Comparison of ENCODE assay signal across 10 cellular contexts in the genomic region with DNA sequence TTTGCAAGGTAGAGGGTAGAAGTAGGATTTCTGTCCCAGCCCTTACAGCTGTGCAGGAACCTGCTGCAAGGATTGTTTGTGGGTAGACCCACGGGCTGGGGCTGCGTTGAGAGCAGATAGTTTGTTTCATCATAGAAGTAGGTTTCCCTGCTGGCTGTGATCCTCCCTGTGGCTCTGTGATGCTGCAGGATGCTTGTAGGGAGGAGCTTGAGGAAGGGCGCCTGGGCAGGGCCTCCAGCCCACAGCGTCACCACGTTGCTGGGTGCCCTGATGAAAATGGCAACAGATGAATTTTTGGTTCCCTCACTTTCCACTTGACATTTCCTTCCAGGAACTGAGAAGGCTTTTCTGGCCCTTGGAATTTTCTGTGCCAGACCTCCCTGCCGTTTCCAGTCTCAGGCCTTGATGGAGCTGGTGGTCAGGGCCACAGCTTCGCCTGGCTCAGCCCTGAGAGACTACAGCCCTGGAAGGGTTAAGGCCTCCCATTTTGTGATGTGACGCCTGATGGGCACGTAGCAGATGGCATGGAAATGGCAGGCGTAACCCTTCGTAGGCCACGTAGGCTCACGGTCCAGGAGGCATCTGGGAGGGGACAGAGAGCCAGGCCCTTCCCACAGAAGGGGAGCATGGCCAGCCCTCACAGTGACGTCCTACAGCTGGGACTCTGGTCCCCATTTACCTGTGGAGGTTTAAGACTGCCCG. TPM values are rescaled to one million over a fixed set of nuclear protein-coding genes. Genes with fewer than 3 reads are reported as not detected.
A peak's percentile ranks its signal among the peaks of the same experiment; 100 is the strongest.
DNase-seq lines count a peak whose midpoint lies in the region; ATAC-seq and TF ChIP-seq lines count a peak whose summit lies in the region.
"Had no signal": no experiment of that assay in that cellular context is flagged by ENCODE, and none has a peak within 500 bp of the region (broad histone marks: within the 10 kb centered on the region; RNA-seq: fewer than 3 reads in every experiment).

No MANE protein-coding gene starts in this region.

- CTCF ChIA-PET in IMR-90 (lab: Yijun Ruan, JAX): no interaction called here

- H3K4me2 ChIP-seq in IMR-90 (ENCODE audit: low read depth, low read length): no peak overlapping the region
- no peak overlapping the region for H3K4me2 ChIP-seq in mesenchymal stem cell (ENCODE audit: low read length, poor library complexity, severe bottlenecking)

- H3K4ac ChIP-seq in IMR-90 (ENCODE audit: low read depth, low read length): peak overlapping the region; percentile 30; the same call in 1 of the 2 replicates
- no peak overlapping the region for H3K4ac ChIP-seq in mesenchymal stem cell (ENCODE audit: low read depth in 1 of 2, low read length in 2 of 2)

- TF ChIP-seq CTCF in AG10803 (conservative IDR thresholded peaks at IDR 0.05; ENCODE audit: low read length) (no peak), IMR-90 (conservative IDR thresholded peaks at IDR 0.05; ENCODE audit: low read depth, low read length) (no peak), breast epithelium (IDR thresholded peaks at IDR 0.05) (no peak)

- peak overlapping the region; percentile 36 for H3K4me3 Mint-ChIP-seq in activated naive CD8-positive, alpha-beta T cell treated with anti-CD3 and anti-CD28 coated beads, Interleukin-2, amount 10 ng/mL, durations not matched to agents 7 days and 5 days

- H3K27ac ChIP-seq in IMR-90 (ENCODE audit: insufficient read depth, low read length) (no peak overlapping the region), mesenchymal stem cell (ENCODE audit: low read length, poor library complexity, severe bottlenecking) (no peak overlapping the region), breast epithelium (no peak overlapping the region)

- no peak overlapping the region for H3K56ac ChIP-seq in IMR-90 (ENCODE audit: extremely low read depth, insufficient read depth, low read length)

- H2BK120ac ChIP-seq in IMR-90 (ENCODE audit: low read depth, low read length) (no peak overlapping the region), mesenchymal stem cell (ENCODE audit: low read depth, low read length) (no peak overlapping the region)

- H4K20me1 ChIP-seq in IMR-90 (ENCODE audit: insufficient read depth, low read length): peaks cover 91% of the 10 kb centered on the region

- no peak overlapping the region for H3K23ac ChIP-seq in IMR-90 (ENCODE audit: low read depth, low read length)
- H3K23ac ChIP-seq in mesenchymal stem cell (ENCODE audit: low read length in 2 of 2): no peak overlapping the region

- no peaks in the 10 kb centered on the region for H3K9me3 Mint-ChIP-seq in activated naive CD8-positive, alpha-beta T cell treated with anti-CD3 and anti-CD28 coated beads, Interleukin-2, amount 10 ng/mL, durations not matched to agents 7 days and 5 days

- H3K9me1 ChIP-seq in IMR-90 (ENCODE audit: insufficient read depth, low read length): peaks cover 50% of the 10 kb centered on the region

- H3K9ac ChIP-seq in IMR-90 (ENCODE audit: low read depth, low read length): no peak overlapping the region
- peak overlapping the region; percentile 1 for H3K9ac ChIP-seq in mesenchymal stem cell (ENCODE audit: low read length)

- TF ChIP-seq POLR2A in IMR-90 (IDR thresholded peaks at IDR 0.05; ENCODE audit: low read depth, low read length): no peak
- TF ChIP-seq POLR2A in breast epithelium (IDR thresholded peaks at IDR 0.05): no peak

- peaks cover 61% of the 10 kb centered on the region for H3K4me1 Mint-ChIP-seq in activated naive CD8-positive, alpha-beta T cell treated with anti-CD3 and anti-CD28 coated beads, Interleukin-2, amount 10 ng/mL, durations not matched to agents 7 days and 5 days

- no peak overlapping the region for H2AK9ac ChIP-seq in IMR-90 (replicated peaks; ENCODE audit: low read depth, low read length, poor library complexity)

- H4K91ac ChIP-seq in IMR-90 (ENCODE audit: insufficient read depth, low read depth, low read length) (no peak overlapping the region), mesenchymal stem cell (ENCODE audit: low read length) (no peak overlapping the region)

- H3K27ac Mint-ChIP-seq in activated naive CD8-positive, alpha-beta T cell treated with anti-CD3 and anti-CD28 coated beads, Interleukin-2, amount 10 ng/mL, durations not matched to agents 7 days and 5 days: peak overlapping the region; percentile 70

- no peak overlapping the region for H4K5ac ChIP-seq in IMR-90 (ENCODE audit: low read depth, low read length)

- POLR2A ChIA-PET in IMR-90 (lab: Charles Lee; ENCODE audit: unreplicated experiment): no interaction called here
- POLR2A ChIA-PET in activated naive CD8-positive, alpha-beta T cell treated with anti-CD3 and anti-CD28 coated beads, Interleukin-2, amount 10 ng/mL, durations not matched to agents 7 days and 5 days (lab: Charles Lee): interaction anchor here (1.0 to 2.0 kb wide), 5 partner anchors 10 to 43 kb away, joined by 3 to 8 read pairs (median 4); no protein-coding TSS in a partner anchor

- peaks cover 9% of the 10 kb centered on the region for H3K4me1 ChIP-seq in IMR-90 (ENCODE audit: control insufficient read depth, insufficient read depth, low read length)
- H3K4me1 ChIP-seq in mesenchymal stem cell (ENCODE audit: control insufficient read depth, insufficient read depth, low read depth, low read length): peaks cover 12% of the 10 kb centered on the region
- no peaks in the 10 kb centered on the region for H3K4me1 ChIP-seq in breast epithelium

- BruUV-seq in IMR-90 (replicated peaks; lab: Mats Ljungman, UMichigan): no TSS peak

- H3K4me3 ChIP-seq in AG10803 (ENCODE audit: low read length): no peak overlapping the region
- H3K4me3 ChIP-seq in IMR-90 (ENCODE audit: insufficient read depth, low read depth, low read length): no peak overlapping the region
- no peak overlapping the region for H3K4me3 ChIP-seq in mesenchymal stem cell (ENCODE audit: insufficient read depth in 1 of 2, low read depth in 1 of 2, low read length in 2 of 2)
- no peak overlapping the region for H3K4me3 ChIP-seq in breast epithelium
- H3K4me3 ChIP-seq: mucosa of descending colon had no signal

- no peak overlapping the region for H2BK15ac ChIP-seq in IMR-90 (ENCODE audit: low read depth, low read length)
- H2BK15ac ChIP-seq in mesenchymal stem cell (ENCODE audit: low read depth, poor library complexity, severe bottlenecking): no peak overlapping the region

- H3K9me3 ChIP-seq in IMR-90 (ENCODE audit: control insufficient read depth, insufficient read depth, low read length) (no peaks in the 10 kb centered on the region), mesenchymal stem cell (ENCODE audit: control insufficient read depth, low read length) (no peaks in the 10 kb centered on the region), breast epithelium (no peaks in the 10 kb centered on the region)
- H3K9me3 ChIP-seq: mucosa of descending colon had no signal

- H3K79me1 ChIP-seq in IMR-90 (ENCODE audit: low read depth in 1 of 2, low read length in 2 of 2): peaks cover 24 to 95% of the 10 kb centered on the region in 2 experiments
- H3K79me1 ChIP-seq in mesenchymal stem cell (replicated peaks; ENCODE audit: low read length, poor library complexity, severe bottlenecking): peaks cover 27% of the 10 kb centered on the region

- ATAC-seq in IMR-90 (ENCODE audit: low read depth) (peak; percentile 21; the same call in 1 of the 2 replicates), GM18870 (IDR thresholded peaks at IDR 0.05; ENCODE audit: unreplicated experiment) (no peak), HG02798 (IDR thresholded peaks at IDR 0.05; ENCODE audit: poor library complexity, unreplicated experiment) (no peak)
- peak; percentile 77 for ATAC-seq in activated naive CD8-positive, alpha-beta T cell treated with anti-CD3 and anti-CD28 coated beads, Interleukin-2, amount 10 ng/mL, durations not matched to agents 7 days and 5 days (ENCODE audit: low read depth)
- ATAC-seq: mucosa of descending colon had no signal

- no peaks in the 10 kb centered on the region for H3K27me3 ChIP-seq in IMR-90 (ENCODE audit: control insufficient read depth, insufficient read depth, low read length)
- H3K27me3 ChIP-seq in mesenchymal stem cell (ENCODE audit: control insufficient read depth in 1 of 2, insufficient read depth in 1 of 2, low read length in 2 of 2): no peaks in the 10 kb centered on the region
- no peaks in the 10 kb centered on the region for H3K27me3 ChIP-seq in breast epithelium

- H2BK12ac ChIP-seq in mesenchymal stem cell (ENCODE audit: low read length in 2 of 2): no peak overlapping the region

- H3K36me3 ChIP-seq in IMR-90 (ENCODE audit: control insufficient read depth, insufficient read depth, low read length) (peaks cover 3% of the 10 kb centered on the region), mesenchymal stem cell (ENCODE audit: control insufficient read depth in 1 of 2, insufficient read depth in 2 of 2, low read depth in 1 of 2, low read length in 2 of 2) (peaks cover 7 to 18% of the 10 kb centered on the region in 2 experiments), breast epithelium (no peaks in the 10 kb centered on the region)

- H2BK20ac ChIP-seq in IMR-90 (ENCODE audit: low read depth, low read length): no peak overlapping the region

- in situ Hi-C loops in IMR-90 (cut with MboI; ENCODE audit: low sequenced_read_pairs): no loop called here

- intact Hi-C loops in IMR-90 (cut with micrococcal nuclease): loop anchor here (5.0 kb wide), 1 partner anchor 35 kb away; no protein-coding TSS in a partner anchor
- intact Hi-C loops in breast epithelium (cut with DNase I; ENCODE audit: low total_unique reads): no loop called here

- H2BK5ac ChIP-seq in IMR-90 (ENCODE audit: low read depth, low read length, poor library complexity, severe bottlenecking): no peak overlapping the region
- no peak overlapping the region for H2BK5ac ChIP-seq in mesenchymal stem cell (ENCODE audit: low read depth, low read length, poor library complexity, severe bottlenecking)

- H2AFZ ChIP-seq in IMR-90 (replicated peaks; ENCODE audit: low read length, poor library complexity) (no peak overlapping the region), mesenchymal stem cell (ENCODE audit: low read depth, low read length) (no peak overlapping the region)

- H3K14ac ChIP-seq in IMR-90 (replicated peaks; ENCODE audit: low read depth, low read length) (no peak overlapping the region), mesenchymal stem cell (ENCODE audit: low read length in 2 of 2) (peak overlapping the region in 1 of 2 experiments; percentile 57)

- no peak overlapping the region for H3K18ac ChIP-seq in IMR-90 (ENCODE audit: low read depth, low read length)
- H3K18ac ChIP-seq in mesenchymal stem cell (ENCODE audit: low read depth in 1 of 2, low read length in 2 of 2): peak overlapping the region in 1 of 2 experiments; percentile 41

- H4K8ac ChIP-seq in IMR-90 (ENCODE audit: low read depth in 2 of 2, low read length in 2 of 2): peak overlapping the region in 1 of 2 experiments; percentile 18; a peak in 1 of 4 replicates
- no peak overlapping the region for H4K8ac ChIP-seq in mesenchymal stem cell (ENCODE audit: low read length)

- no peaks in the 10 kb centered on the region for H3K27me3 Mint-ChIP-seq in activated naive CD8-positive, alpha-beta T cell treated with anti-CD3 and anti-CD28 coated beads, Interleukin-2, amount 10 ng/mL, durations not matched to agents 7 days and 5 days

- DNase-seq in AG10803 (ENCODE audit: low read depth) (peak; percentile 39), IMR-90 (peak; percentile 28), mesenchymal stem cell (no peak), breast epithelium (ENCODE audit: low spot score in 2 of 2) (no peak), A172 (ENCODE audit: low spot score) (no peak)
- DNase-seq in activated naive CD8-positive, alpha-beta T cell treated with anti-CD3 and anti-CD28 coated beads, Interleukin-2, amount 10 ng/mL, durations not matched to agents 7 days and 5 days: peak; percentile 59
- DNase-seq: NCI-H748 treated with DMSO at 0.1 percent for 48 hours had no signal

- WGBS in IMR-90 (ENCODE audit: extremely low coverage in 2 of 2, insufficient read length in 1 of 2), 2 experiments: 83% methylated on average over 9 of the region's 15 CpGs; no CpG with 5 or more reads in 1 of the 2 experiments
- 93% methylated on average over 15 of the region's 15 CpGs for WGBS in mesenchymal stem cell

- TF ChIP-seq RAD21 in IMR-90 (IDR thresholded peaks at IDR 0.05; ENCODE audit: low read length): no peak

- dilution Hi-C loops in IMR-90 (cut with HindIII; ENCODE audit: low sequenced_read_pairs, unreplicated experiment): no loop called here

- H2AK5ac ChIP-seq in IMR-90 (ENCODE audit: low read depth, low read length): no peak overlapping the region
- H2AK5ac ChIP-seq in mesenchymal stem cell (ENCODE audit: low read length, severe bottlenecking): no peak overlapping the region

- peaks cover 17% of the 10 kb centered on the region for H3K36me3 Mint-ChIP-seq in activated naive CD8-positive, alpha-beta T cell treated with anti-CD3 and anti-CD28 coated beads, Interleukin-2, amount 10 ng/mL, durations not matched to agents 7 days and 5 days

RNA-seq across cellular contexts. Expression of gene GATAD2A, which starts 42.2 kb away (rescaled TPM):
- total RNA-seq in IMR-90 (2012; rRNA removed) (23.5 and 32.8 TPM in 2 replicates), breast epithelium (10 to 100 TPM; 29.1 to 38.7 (median 33.6) TPM)
- 33.2 and 44.3 TPM in 2 replicates for polyA plus RNA-seq in IMR-90 (2012; rRNA removed)
- 36.4 and 38.8 TPM in 2 replicates for polyA plus RNA-seq in IMR-90 (2012; cell fraction: cytosol; rRNA removed)
- 32.4 and 42.5 TPM in 2 replicates for polyA plus RNA-seq in IMR-90 (2012; cell fraction: nucleus; rRNA removed; ENCODE audit: low replicate concordance)
- 100 to 1,000 TPM; 152 to 153 TPM for total RNA-seq in activated naive CD8-positive, alpha-beta T cell treated with anti-CD3 and anti-CD28 coated beads, Interleukin-2, amount 10 ng/mL, durations not matched to agents 7 days and 5 days
- 46.1 TPM for polyA plus RNA-seq in mesenchymal stem cell (2013, experiment 1 of 2)
- polyA plus RNA-seq in mesenchymal stem cell (2013, experiment 2 of 2): 42.5 TPM
- 62.1 and 84.0 TPM in 2 replicates for total RNA-seq in A172 (2014; rRNA removed; shearing (Covaris generic))

Comparison
In these comparisons a context has a peak if more than half of its experiments do, and no peak if none do; other contexts are left out.
1. DNase-seq: peak in AG10803 (single experiment), IMR-90 (single experiment) and activated naive CD8-positive, alpha-beta T cell treated with anti-CD3 and anti-CD28 coated beads, Interleukin-2, amount 10 ng/mL, durations not matched to agents 7 days and 5 days (single experiment); none in mesenchymal stem cell (single experiment), breast epithelium (0 of 2) and A172 (single experiment).
2. ATAC-seq: peak in IMR-90 (single experiment) and activated naive CD8-positive, alpha-beta T cell treated with anti-CD3 and anti-CD28 coated beads, Interleukin-2, amount 10 ng/mL, durations not matched to agents 7 days and 5 days (single experiment); none in GM18870 (single experiment) and HG02798 (single experiment).